In genomic region chr15:69314174-69314573, GRCh38 we compare ENCODE assay signal across 22 cellular contexts. TPM values are rescaled to one million over a fixed set of nuclear protein-coding genes. Genes with fewer than 3 reads are reported as not detected.
"Had no signal": no experiment of that assay in that cellular context is flagged by ENCODE, and none has a peak within 500 bp of the region (broad histone marks: within the 10 kb centered on the region; RNA-seq: fewer than 3 reads in every experiment).

No MANE protein-coding gene starts in this region.

- H3K4me3 ChIP-seq: neural progenitor cell, prostate gland, thyroid gland had no signal

- H3K4me1 ChIP-seq: prostate gland had no signal

- H3K9ac ChIP-seq: neural progenitor cell had no signal

- H3K27ac ChIP-seq: brain microvascular endothelial cell, neural progenitor cell, prostate gland, thyroid gland had no signal

- H3K36me3 Mint-ChIP-seq: activated naive CD4-positive, alpha-beta T cell treated with anti-CD3 and anti-CD28 coated beads, Interleukin-2, amount 50 U/mL, for 24 hours; neural progenitor cell had no signal

- H3K4me1 Mint-ChIP-seq: activated naive CD4-positive, alpha-beta T cell treated with anti-CD3 and anti-CD28 coated beads, Interleukin-2, amount 50 U/mL, for 24 hours had no signal

- H3K36me3 ChIP-seq: brain microvascular endothelial cell, neural progenitor cell, prostate gland, thyroid gland had no signal

- H3K9me3 ChIP-seq: prostate gland, thyroid gland had no signal

- H3K9me3 Mint-ChIP-seq: activated naive CD4-positive, alpha-beta T cell treated with anti-CD3 and anti-CD28 coated beads, Interleukin-2, amount 50 U/mL, for 24 hours; neural progenitor cell had no signal

- H3K4me3 Mint-ChIP-seq: activated CD8-positive, alpha-beta T cell treated with anti-CD3 and anti-CD28 coated beads, Interleukin-2, amount 10 ng/mL, durations not matched to agents 7 days and 5 days; activated naive CD4-positive, alpha-beta T cell treated with anti-CD3 and anti-CD28 coated beads, Interleukin-2, amount 50 U/mL, for 24 hours; neural progenitor cell had no signal

- H3K27ac Mint-ChIP-seq: activated CD8-positive, alpha-beta T cell treated with anti-CD3 and anti-CD28 coated beads, Interleukin-2, amount 10 ng/mL, durations not matched to agents 7 days and 5 days; activated naive CD4-positive, alpha-beta T cell treated with anti-CD3 and anti-CD28 coated beads, Interleukin-2, amount 50 U/mL, for 24 hours; neural progenitor cell had no signal

- DNase-seq: activated CD4-positive, alpha-beta T cell treated with anti-CD3 and anti-CD28 coated beads for 1 hour; activated CD4-positive, alpha-beta T cell treated with anti-CD3 and anti-CD28 coated beads, Interleukin-2, amount 50 U/mL, for 1 hour; activated CD8-positive, alpha-beta T cell treated with anti-CD3 and anti-CD28 coated beads, Interleukin-2, amount 10 ng/mL, durations not matched to agents 7 days and 5 days; activated gamma-delta T cell treated with Interleukin-2 at 50 U/mL for 16 hours; brain microvascular endothelial cell; caudate nucleus; dermis blood vessel endothelial cell; effector CD8-positive, alpha-beta T cell; erythroblast; foreskin fibroblast; kidney glomerular epithelial cell; left ventricle myocardium superior; stimulated activated CD4-positive, alpha-beta T cell treated with anti-CD3 and anti-CD28 coated beads, Interleukin-12 subunit alpha, Interleukin-12 subunit beta, amount 100 ng/mL, for 4 hours; stimulated activated CD4-positive, alpha-beta T cell treated with anti-CD3 and anti-CD28 coated beads, Interleukin-4, amount 100 ng/mL, for 4 hours; stimulated activated naive CD8-positive, alpha-beta T cell treated with anti-CD3 and anti-CD28 coated beads, Interleukin-15, Interleukin-2, amounts not matched to agents 100 U/mL and 50 U/mL, for 24 hours; substantia nigra; T-helper 1 cell; thyroid gland had no signal

- H3K4me2 ChIP-seq: neural progenitor cell had no signal

- H3K27me3 ChIP-seq: brain microvascular endothelial cell, neural progenitor cell, thyroid gland had no signal

- ATAC-seq: activated CD8-positive, alpha-beta T cell treated with anti-CD3 and anti-CD28 coated beads, Interleukin-2, amount 10 ng/mL, durations not matched to agents 7 days and 5 days; left ventricle myocardium superior; stimulated activated naive CD8-positive, alpha-beta T cell treated with anti-CD3 and anti-CD28 coated beads, Interleukin-15, Interleukin-2, amounts not matched to agents 100 U/mL and 50 U/mL, for 24 hours had no signal

RNA-seq across cellular contexts. Expression of gene PAQR5, which starts 15.5 kb away (rescaled TPM):
- total RNA-seq: activated CD8-positive, alpha-beta T cell treated with anti-CD3 and anti-CD28 coated beads, Interleukin-2, amount 10 ng/mL, durations not matched to agents 7 days and 5 days; dermis blood vessel endothelial cell; glomerular endothelial cell had no signal
